In genomic region chr20:44560229-44560628, GRCh38 we compare ENCODE assay signal across 25 cellular contexts.
"Had no signal": no experiment of that assay in that cellular context is flagged by ENCODE, and none has a peak within 500 bp of the region (broad histone marks: within the 10 kb centered on the region; RNA-seq: fewer than 3 reads in every experiment).

No MANE protein-coding gene starts in this region.

- H3K4me3 ChIP-seq: SJSA1 had no signal

- DNase-seq: activated CD4-positive, alpha-beta T cell treated with anti-CD3 and anti-CD28 coated beads for 36 hours; activated CD4-positive, alpha-beta T cell treated with anti-CD3 and anti-CD28 coated beads, Interleukin-2, amount 10 ng/mL, durations not matched to agents 7 days and 5 days; activated CD4-positive, alpha-beta T cell treated with anti-CD3 and anti-CD28 coated beads, Interleukin-2, amount 50 U/mL, for 48 hours; activated CD8-positive, alpha-beta T cell treated with anti-CD3 and anti-CD28 coated beads, Interleukin-2, amount 10 ng/mL, durations not matched to agents 7 days and 5 days; activated gamma-delta T cell treated with Interleukin-2 at 50 U/mL for 16 hours; activated naive CD4-positive, alpha-beta T cell treated with anti-CD3 and anti-CD28 coated beads, Interleukin-2, amount 10 ng/mL, durations not matched to agents 7 days and 5 days; activated naive CD8-positive, alpha-beta T cell treated with anti-CD3 and anti-CD28 coated beads, Interleukin-2, amount 50 U/mL, for 24 hours; activated T-cell treated with anti-CD3 and anti-CD28 coated beads, Interleukin-2, amount 50 U/mL, for 4 hours; aorta; brain microvascular endothelial cell; central memory CD4-positive, alpha-beta T cell; NCI-H1048; NCI-H1105 treated with DMSO at 0.1 percent for 48 hours; NCI-H1436; NCI-H1694; NCI-H1930; NCI-H2081 treated with DMSO at 0.1 percent for 48 hours; NCI-H510A; NCI-H748 treated with DMSO at 0.1 percent for 48 hours; SHP77 treated with DMSO at 0.1 percent for 48 hours; SK-N-SH had no signal

- H3K36me3 ChIP-seq: brain microvascular endothelial cell, SJSA1 had no signal

- H3K9me2 ChIP-seq: SK-N-SH had no signal

- H3K4me2 ChIP-seq: SK-N-SH had no signal

- H3K9me3 ChIP-seq: SJSA1, SK-N-SH had no signal

- H3K27ac ChIP-seq: brain microvascular endothelial cell, SJSA1 had no signal

- H3K27me3 ChIP-seq: brain microvascular endothelial cell, SJSA1 had no signal

- H3K9ac ChIP-seq: SK-N-SH had no signal

- ATAC-seq: activated CD4-positive, alpha-beta T cell treated with anti-CD3 and anti-CD28 coated beads for 36 hours; activated CD4-positive, CD25-positive, alpha-beta regulatory T cell treated with anti-CD3 and anti-CD28 coated beads, Interleukin-2, amount 50 U/mL, for 24 hours; activated CD8-positive, alpha-beta T cell treated with anti-CD3 and anti-CD28 coated beads, Interleukin-2, amount 10 ng/mL, durations not matched to agents 7 days and 5 days; activated naive CD8-positive, alpha-beta T cell treated with anti-CD3 and anti-CD28 coated beads, Interleukin-2, amount 50 U/mL, for 24 hours; activated T-cell treated with anti-CD3 and anti-CD28 coated beads, Interleukin-2, amount 50 U/mL, for 4 hours; Panc1; WTC11 had no signal
